7 cellular contexts compared by ENCODE assay signal in genomic region chr12:106417926-106418910, GRCh38.
DNase-seq lines count a peak whose midpoint lies in the region; ATAC-seq and TF ChIP-seq lines count a peak whose summit lies in the region.

No MANE protein-coding gene starts in this region.

- H3K27me3 ChIP-seq in colonic mucosa = no peaks in the 10 kb centered on the region

- H3K9me3 Mint-ChIP-seq in type B pancreatic cell = peaks cover 5% of the 10 kb centered on the region

- intact Hi-C loops in left ventricle myocardium superior (cut with micrococcal nuclease) (no loop called here), colonic mucosa (cut with DNase I) (no loop called here)

- DNase-seq in HT-29 (ENCODE audit: low spot score) (peak; percentile 68), astrocyte of the spinal cord (ENCODE audit: low read depth, low spot score) (peak; percentile 73), left ventricle myocardium superior (no peak), type B pancreatic cell (ENCODE audit: extremely low spot score, unreplicated experiment) (no peak), T-helper 9 cell (no peak), colonic mucosa (no peak)

- no peak overlapping the region for H3K27ac ChIP-seq in colonic mucosa

- ATAC-seq in left ventricle myocardium superior = peak; percentile 71
- no peak for ATAC-seq in HG03095 (IDR thresholded peaks at IDR 0.05; ENCODE audit: unreplicated experiment)

- no peak overlapping the region for H3K9ac ChIP-seq in colonic mucosa (ENCODE audit: low read depth in 2 of 2, low read length in 2 of 2)

- H3K4me1 ChIP-seq in colonic mucosa = no peaks in the 10 kb centered on the region

- peak overlapping the region; percentile 68 for H3K27ac Mint-ChIP-seq in type B pancreatic cell

- H3K4me3 ChIP-seq in astrocyte of the spinal cord (ENCODE audit: low read depth, low read length) (no peak overlapping the region), colonic mucosa (no peak overlapping the region)

- H3K36me3 Mint-ChIP-seq in type B pancreatic cell = peaks cover 51% of the 10 kb centered on the region

- H3K27me3 Mint-ChIP-seq in type B pancreatic cell = no peaks in the 10 kb centered on the region

- no peaks in the 10 kb centered on the region for H3K9me3 ChIP-seq in colonic mucosa

- in situ Hi-C loops in astrocyte of the spinal cord (cut with HindIII; ENCODE audit: low sequenced_read_pairs) = no loop called here

- TF ChIP-seq CTCF in astrocyte of the spinal cord (IDR thresholded peaks at IDR 0.05; ENCODE audit: low read depth, low read length) (no peak), type B pancreatic cell (conservative IDR thresholded peaks at IDR 0.05) (no peak), colonic mucosa (IDR thresholded peaks at IDR 0.05) (no peak)

- H3K4me1 Mint-ChIP-seq in type B pancreatic cell (ENCODE audit: unreplicated experiment) = peaks cover 15% of the 10 kb centered on the region

- no peaks in the 10 kb centered on the region for H3K36me3 ChIP-seq in colonic mucosa

- no peak overlapping the region for H3K4me3 Mint-ChIP-seq in type B pancreatic cell

Comparison
In these comparisons a context has a peak if more than half of its experiments do, and no peak if none do; other contexts are left out.
1. DNase-seq: peak in HT-29 (single experiment) and astrocyte of the spinal cord (single experiment); none in left ventricle myocardium superior (single experiment), type B pancreatic cell (single experiment), T-helper 9 cell (single experiment) and colonic mucosa (single experiment).